21 cellular contexts compared by ENCODE assay signal in genomic region chr6:4179960-4180652, GRCh38.
"Had no signal": no experiment of that assay in that cellular context is flagged by ENCODE, and none has a peak within 500 bp of the region (broad histone marks: within the 10 kb centered on the region; RNA-seq: fewer than 3 reads in every experiment).

No MANE protein-coding gene starts in this region.

- H3K27ac Mint-ChIP-seq: activated CD4-positive, alpha-beta memory T cell treated with anti-CD3 and anti-CD28 coated beads, Interleukin-2, amount 10 ng/mL, durations not matched to agents 7 days and 5 days; activated naive CD4-positive, alpha-beta T cell treated with anti-CD3 and anti-CD28 coated beads, Interleukin-2, amount 10 ng/mL, durations not matched to agents 7 days and 5 days; immature natural killer cell; natural killer cell treated with Interleukin-12 subunit alpha and Interleukin-12 subunit beta and Interleukin-15 and Interleukin-18, amount 100 ng/mL, for 72 hours; stimulated activated naive CD8-positive, alpha-beta T cell treated with anti-CD3 and anti-CD28 coated beads, Interleukin-15, Interleukin-2, amounts not matched to agents 100 ng/mL and 50 ng/mL, for 24 hours had no signal

- H2AFZ ChIP-seq: hepatocyte had no signal

- H3K36me3 ChIP-seq: cardiac muscle cell, left ventricle myocardium inferior, suprapubic skin, transverse colon had no signal

- H3K27me3 ChIP-seq: cardiac muscle cell, hepatocyte, suprapubic skin had no signal

- ATAC-seq: natural killer cell treated with Interleukin-12 subunit alpha and Interleukin-12 subunit beta and Interleukin-15 and Interleukin-18, amount 100 ng/mL, for 72 hours had no signal

- H3K9me3 ChIP-seq: left ventricle myocardium inferior, suprapubic skin, transverse colon had no signal

- H3K79me2 ChIP-seq: hepatocyte had no signal

- H3K27ac ChIP-seq: cardiac muscle cell, hepatocyte, left ventricle myocardium inferior, skin epidermis, suprapubic skin, transverse colon had no signal

- H3K4me1 ChIP-seq: left ventricle myocardium inferior, suprapubic skin, transverse colon had no signal

- H3K36me3 Mint-ChIP-seq: activated naive CD4-positive, alpha-beta T cell treated with anti-CD3 and anti-CD28 coated beads, Interleukin-2, amount 10 ng/mL, durations not matched to agents 7 days and 5 days; immature natural killer cell had no signal

- H3K4me3 ChIP-seq: cardiac muscle cell, hepatocyte, left ventricle myocardium inferior, skin epidermis, suprapubic skin, transverse colon had no signal

- H3K4me3 Mint-ChIP-seq: activated CD4-positive, alpha-beta memory T cell treated with anti-CD3 and anti-CD28 coated beads, Interleukin-2, amount 10 ng/mL, durations not matched to agents 7 days and 5 days; activated naive CD4-positive, alpha-beta T cell treated with anti-CD3 and anti-CD28 coated beads, Interleukin-2, amount 10 ng/mL, durations not matched to agents 7 days and 5 days; immature natural killer cell; natural killer cell treated with Interleukin-12 subunit alpha and Interleukin-12 subunit beta and Interleukin-15 and Interleukin-18, amount 100 ng/mL, for 72 hours; stimulated activated naive CD8-positive, alpha-beta T cell treated with anti-CD3 and anti-CD28 coated beads, Interleukin-15, Interleukin-2, amounts not matched to agents 100 ng/mL and 50 ng/mL, for 24 hours had no signal

- H3K4me1 Mint-ChIP-seq: activated naive CD4-positive, alpha-beta T cell treated with anti-CD3 and anti-CD28 coated beads, Interleukin-2, amount 10 ng/mL, durations not matched to agents 7 days and 5 days; immature natural killer cell had no signal

- H3K4me2 ChIP-seq: hepatocyte had no signal

- DNase-seq: activated CD4-positive, alpha-beta memory T cell treated with anti-CD3 and anti-CD28 coated beads, Interleukin-2, amount 10 ng/mL, durations not matched to agents 7 days and 5 days; activated CD4-positive, alpha-beta T cell treated with anti-CD3 and anti-CD28 coated beads for 4 hours; activated CD4-positive, CD25-positive, alpha-beta regulatory T cell; activated effector memory CD4-positive, alpha-beta T cell treated with anti-CD3 and anti-CD28 coated beads, Interleukin-2, amount 50 U/mL, for 16 hours; activated naive CD4-positive, alpha-beta T cell treated with anti-CD3 and anti-CD28 coated beads, Interleukin-2, amount 10 ng/mL, durations not matched to agents 7 days and 5 days; activated T-cell treated with anti-CD3 and anti-CD28 coated beads for 4 hours; amygdala; foreskin melanocyte; left ventricle myocardium inferior; midbrain; nucleus accumbens; stimulated activated CD4-positive, alpha-beta T cell treated with anti-CD3 and anti-CD28 coated beads, Interleukin-1b, Interleukin-23, amount 100 ng/mL, for 48 hours; T1000; transverse colon had no signal
